ENCODE assay signal across 1 cellular context in the genomic region with DNA sequence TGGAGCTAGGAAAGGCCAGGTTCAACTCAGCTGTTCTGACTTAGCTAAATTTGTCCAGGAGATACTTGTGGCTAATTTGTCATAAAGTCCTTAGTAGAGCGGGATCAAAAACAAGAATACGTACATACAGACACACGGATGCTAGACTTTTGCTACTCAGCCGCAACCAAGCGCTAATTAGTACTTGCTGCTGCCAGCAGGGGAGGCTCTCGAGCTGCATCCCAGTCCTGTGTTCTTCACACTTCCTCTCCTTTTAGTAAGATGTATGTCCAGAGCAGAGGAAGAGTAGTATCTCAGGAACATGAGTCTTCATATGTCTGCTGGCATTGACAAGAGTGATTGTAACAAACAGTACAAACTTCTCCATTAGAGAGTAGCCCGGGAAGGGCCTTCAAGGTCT.
TF ChIP-seq lines count a peak whose summit lies in the region.

No MANE protein-coding gene starts in this region.

TF ChIP-seq in GM12878, 131 proteins besides CTCF, POLR2A, EP300 and RAD21:
- TF ChIP-seq, protein P1, sequence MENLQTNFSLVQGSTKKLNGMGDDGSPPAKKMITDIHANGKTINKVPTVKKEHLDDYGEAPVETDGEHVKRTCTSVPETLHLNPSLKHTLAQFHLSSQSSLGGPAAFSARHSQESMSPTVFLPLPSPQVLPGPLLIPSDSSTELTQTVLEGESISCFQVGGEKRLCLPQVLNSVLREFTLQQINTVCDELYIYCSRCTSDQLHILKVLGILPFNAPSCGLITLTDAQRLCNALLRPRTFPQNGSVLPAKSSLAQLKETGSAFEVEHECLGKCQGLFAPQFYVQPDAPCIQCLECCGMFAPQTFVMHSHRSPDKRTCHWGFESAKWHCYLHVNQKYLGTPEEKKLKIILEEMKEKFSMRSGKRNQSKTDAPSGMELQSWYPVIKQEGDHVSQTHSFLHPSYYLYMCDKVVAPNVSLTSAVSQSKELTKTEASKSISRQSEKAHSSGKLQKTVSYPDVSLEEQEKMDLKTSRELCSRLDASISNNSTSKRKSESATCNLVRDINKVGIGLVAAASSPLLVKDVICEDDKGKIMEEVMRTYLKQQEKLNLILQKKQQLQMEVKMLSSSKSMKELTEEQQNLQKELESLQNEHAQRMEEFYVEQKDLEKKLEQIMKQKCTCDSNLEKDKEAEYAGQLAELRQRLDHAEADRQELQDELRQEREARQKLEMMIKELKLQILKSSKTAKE (IDR thresholded peaks at IDR 0.05; ENCODE audit: low read depth, poor library complexity, severe bottlenecking): no peak
- TF ChIP-seq, protein P2, sequence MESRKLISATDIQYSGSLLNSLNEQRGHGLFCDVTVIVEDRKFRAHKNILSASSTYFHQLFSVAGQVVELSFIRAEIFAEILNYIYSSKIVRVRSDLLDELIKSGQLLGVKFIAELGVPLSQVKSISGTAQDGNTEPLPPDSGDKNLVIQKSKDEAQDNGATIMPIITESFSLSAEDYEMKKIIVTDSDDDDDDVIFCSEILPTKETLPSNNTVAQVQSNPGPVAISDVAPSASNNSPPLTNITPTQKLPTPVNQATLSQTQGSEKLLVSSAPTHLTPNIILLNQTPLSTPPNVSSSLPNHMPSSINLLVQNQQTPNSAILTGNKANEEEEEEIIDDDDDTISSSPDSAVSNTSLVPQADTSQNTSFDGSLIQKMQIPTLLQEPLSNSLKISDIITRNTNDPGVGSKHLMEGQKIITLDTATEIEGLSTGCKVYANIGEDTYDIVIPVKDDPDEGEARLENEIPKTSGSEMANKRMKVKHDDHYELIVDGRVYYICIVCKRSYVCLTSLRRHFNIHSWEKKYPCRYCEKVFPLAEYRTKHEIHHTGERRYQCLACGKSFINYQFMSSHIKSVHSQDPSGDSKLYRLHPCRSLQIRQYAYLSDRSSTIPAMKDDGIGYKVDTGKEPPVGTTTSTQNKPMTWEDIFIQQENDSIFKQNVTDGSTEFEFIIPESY (IDR thresholded peaks at IDR 0.05): peak; percentile 100
